ENCODE assay signal across 14 cellular contexts in the genomic region with DNA sequence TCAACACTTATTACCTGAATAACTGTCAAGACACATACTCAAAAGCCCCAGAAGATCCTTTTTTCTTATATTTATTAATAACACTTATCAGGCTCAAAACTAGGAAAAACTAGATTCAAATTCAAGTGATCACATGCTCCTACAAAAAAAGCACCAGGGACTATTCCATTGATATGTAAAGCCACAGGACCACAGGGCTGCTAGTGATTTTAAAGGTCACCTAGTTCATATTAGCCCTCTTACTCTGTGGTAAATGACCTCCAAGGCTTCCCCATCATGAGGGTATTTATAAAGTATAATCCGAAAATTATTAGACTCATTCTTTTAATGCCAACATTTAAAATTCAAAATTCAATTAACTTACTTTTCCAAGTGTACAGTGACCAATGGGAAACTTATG.
"Had no signal": no experiment of that assay in that cellular context is flagged by ENCODE, and none has a peak within 500 bp of the region (broad histone marks: within the 10 kb centered on the region; RNA-seq: fewer than 3 reads in every experiment).

No MANE protein-coding gene starts in this region.

- H3K27ac Mint-ChIP-seq: activated naive CD8-positive, alpha-beta T cell; T-helper 2 cell treated with Interferon-gamma antibody and Interleukin-4, amounts not matched to agents 5 μg/mL and 100 μg/mL, for 36 hours had no signal

- H3K4me3 Mint-ChIP-seq: activated naive CD8-positive, alpha-beta T cell; T-helper 2 cell treated with Interferon-gamma antibody and Interleukin-4, amounts not matched to agents 5 μg/mL and 100 μg/mL, for 36 hours had no signal

- H3K4me3 ChIP-seq: ascending aorta, colonic mucosa, sigmoid colon, stomach, tibial artery, uterus had no signal

- H3K9me3 ChIP-seq: ascending aorta, colonic mucosa, sigmoid colon, stomach, tibial artery, uterus had no signal

- H3K36me3 ChIP-seq: colonic mucosa, uterus had no signal

- H3K27ac ChIP-seq: ascending aorta, colonic mucosa, sigmoid colon, stomach, tibial artery, uterus had no signal

- DNase-seq: activated CD4-positive, alpha-beta T cell treated with anti-CD3 and anti-CD28 coated beads for 48 hours; activated CD8-positive, alpha-beta memory T cell treated with anti-CD3 and anti-CD28 coated beads for 24 hours; colonic mucosa; effector CD8-positive, alpha-beta T cell; mesendoderm; sigmoid colon; stimulated activated CD4-positive, alpha-beta T cell treated with anti-CD3 and anti-CD28 coated beads, Interleukin-2, amount 100 ng/mL, for 48 hours; stomach; SW 1271; tibial artery; uterus had no signal

- H3K27me3 Mint-ChIP-seq: activated naive CD8-positive, alpha-beta T cell had no signal

- H3K27me3 ChIP-seq: ascending aorta, colonic mucosa, sigmoid colon, stomach, tibial artery, uterus had no signal

- H3K9me3 Mint-ChIP-seq: T-helper 2 cell treated with Interferon-gamma antibody and Interleukin-4, amounts not matched to agents 5 μg/mL and 100 μg/mL, for 36 hours had no signal

- H3K4me1 ChIP-seq: ascending aorta, colonic mucosa, sigmoid colon, stomach, tibial artery, uterus had no signal
